20 cellular contexts compared by ENCODE assay signal in the genomic region with DNA sequence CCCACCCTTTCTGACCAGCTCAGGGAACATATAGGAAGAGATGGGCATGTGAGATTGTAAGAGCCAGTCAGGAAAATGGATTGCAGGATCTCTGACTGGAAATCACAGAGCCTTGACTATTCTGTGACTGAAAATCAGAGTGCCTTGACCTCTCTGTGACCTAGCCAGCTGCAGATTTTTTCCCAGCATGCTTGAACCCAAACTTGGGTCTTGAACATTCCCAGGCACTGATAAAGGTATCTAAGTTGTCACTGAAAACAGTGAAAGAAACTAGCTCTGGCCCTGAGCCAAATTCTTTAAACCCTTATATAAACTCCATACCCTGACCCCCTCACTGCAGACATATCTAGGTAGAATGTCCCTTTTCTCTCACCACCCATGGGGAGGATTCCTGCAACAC. TPM values are rescaled to one million over a fixed set of nuclear protein-coding genes. Genes with fewer than 3 reads are reported as not detected.
DNase-seq lines count a peak whose midpoint lies in the region; ATAC-seq and TF ChIP-seq lines count a peak whose summit lies in the region.
"Had no signal": no experiment of that assay in that cellular context is flagged by ENCODE, and none has a peak within 500 bp of the region (broad histone marks: within the 10 kb centered on the region; RNA-seq: fewer than 3 reads in every experiment).

No MANE protein-coding gene starts in this region.

- no peak overlapping the region for H2BK20ac ChIP-seq in H9 (ENCODE audit: low read depth, low read length, poor library complexity, severe bottlenecking)

- no peak overlapping the region for H3K23ac ChIP-seq in H9 (ENCODE audit: insufficient read length, low read depth, low read length)

- no peak overlapping the region for H2BK15ac ChIP-seq in H9 (ENCODE audit: low read depth, low read length)

- DNase-seq in H9 (no peak), aorta (no peak), SK-N-DZ (ENCODE audit: low spot score) (no peak), esophagus muscularis mucosa (ENCODE audit: extremely low spot score) (no peak)
- no peak for DNase-seq in natural killer cell treated with Interleukin-12 subunit alpha and Interleukin-12 subunit beta and Interleukin-15 and Interleukin-18, amount 100 ng/mL, for 72 hours (ENCODE audit: low spot score)
- DNase-seq: DMS53; GDM1; GOT3; NCI-H1105; NCI-H2029 treated with DMSO at 0.1 percent for 48 hours; NCI-H226; NCI-H510A treated with DMSO at 0.1 percent for 48 hours; NCI-H774; NK-92 treated with Interleukin-12 subunit alpha and Interleukin-12 subunit beta, amount 100 ng/mL, for 24 hours had no signal

- H3K36me3 Mint-ChIP-seq in H9 (ENCODE audit: insufficient read depth in 1 of 3, low read depth in 3 of 3) (peaks cover 5 to 11% (median 6%) of the 10 kb centered on the region in 3 experiments; a peak in 6 of 7 replicates), nephron (ENCODE audit: low read depth) (no peaks in the 10 kb centered on the region)
- peaks cover 19% of the 10 kb centered on the region for H3K36me3 Mint-ChIP-seq in activated T-helper 17 cell treated with anti-CD3 and anti-CD28 coated beads, Interleukin-2, amount 50 U/mL, for 72 hours (ENCODE audit: low read depth)
- peaks cover under 1% of the 10 kb centered on the region for H3K36me3 Mint-ChIP-seq in natural killer cell treated with Interleukin-12 subunit alpha and Interleukin-12 subunit beta and Interleukin-15 and Interleukin-18, amount 100 ng/mL, for 72 hours

- no peak overlapping the region for H3K9ac ChIP-seq in H9 (ENCODE audit: extremely low read depth, insufficient read length, low read length)
- H3K9ac ChIP-seq: BLaER1, KMS-11 had no signal

- H3K18ac ChIP-seq in H9 (ENCODE audit: insufficient read length, low read depth, low read length), result no peak overlapping the region

- H3K9me3 Mint-ChIP-seq in H9 (peaks cover 7 to 10% of the 10 kb centered on the region in 2 experiments), nephron (no peaks in the 10 kb centered on the region)
- no peaks in the 10 kb centered on the region for H3K9me3 Mint-ChIP-seq in activated T-helper 17 cell treated with anti-CD3 and anti-CD28 coated beads, Interleukin-2, amount 50 U/mL, for 72 hours
- H3K9me3 Mint-ChIP-seq in natural killer cell treated with Interleukin-12 subunit alpha and Interleukin-12 subunit beta and Interleukin-15 and Interleukin-18, amount 100 ng/mL, for 72 hours, result no peaks in the 10 kb centered on the region

- no peak overlapping the region for H3K4me3 ChIP-seq in aorta (ENCODE audit: low read length in 2 of 2)
- no peak overlapping the region for H3K4me3 ChIP-seq in esophagus muscularis mucosa
- H3K4me3 ChIP-seq: BLaER1 had no signal

- peaks cover 7% of the 10 kb centered on the region in 2 experiments for H3K4me1 Mint-ChIP-seq in H9
- H3K4me1 Mint-ChIP-seq in activated T-helper 17 cell treated with anti-CD3 and anti-CD28 coated beads, Interleukin-2, amount 50 U/mL, for 72 hours, result peaks cover 18% of the 10 kb centered on the region
- peaks cover 15% of the 10 kb centered on the region for H3K4me1 Mint-ChIP-seq in nephron
- H3K4me1 Mint-ChIP-seq in natural killer cell treated with Interleukin-12 subunit alpha and Interleukin-12 subunit beta and Interleukin-15 and Interleukin-18, amount 100 ng/mL, for 72 hours (ENCODE audit: low read depth in 2 of 2), result peaks cover 17 to 23% of the 10 kb centered on the region in 2 donors

- H3K27me3 ChIP-seq in H9 (ENCODE audit: insufficient read depth, low read length), result no peaks in the 10 kb centered on the region
- no peaks in the 10 kb centered on the region for H3K27me3 ChIP-seq in aorta (ENCODE audit: control insufficient read depth in 1 of 2, insufficient read depth in 2 of 2, low read length in 1 of 2)
- no peaks in the 10 kb centered on the region for H3K27me3 ChIP-seq in esophagus muscularis mucosa
- H3K27me3 ChIP-seq: BLaER1 had no signal

- no peak overlapping the region for H3K4ac ChIP-seq in H9 (ENCODE audit: low read depth, low read length)

- no peak overlapping the region for H4K8ac ChIP-seq in H9 (replicated peaks; ENCODE audit: insufficient read length, low read depth, low read length)

- H3K36me3 ChIP-seq in aorta (ENCODE audit: control insufficient read depth in 1 of 2, insufficient read depth in 2 of 2, low read length in 1 of 2) (no peaks in the 10 kb centered on the region), esophagus muscularis mucosa (no peaks in the 10 kb centered on the region)
- H3K36me3 ChIP-seq: BLaER1 had no signal

- H3K27ac ChIP-seq in H9 (ENCODE audit: insufficient read length, low read depth, low read length) (no peak overlapping the region), aorta (ENCODE audit: low read depth in 1 of 2, low read length in 2 of 2) (no peak overlapping the region), esophagus muscularis mucosa (replicated peaks in 1 of 4) (no peak overlapping the region)
- H3K27ac ChIP-seq: BLaER1, KMS-11 had no signal

- TF ChIP-seq CTCF in H9 (conservative IDR thresholded peaks at IDR 0.05), result no peak
- TF ChIP-seq CTCF in nephron (IDR thresholded peaks at IDR 0.05; ENCODE audit: unreplicated experiment in 3 of 3), result no peak
- no peak for TF ChIP-seq CTCF in esophagus muscularis mucosa (IDR thresholded peaks at IDR 0.05)

- intact Hi-C loops in aorta (cut with DNase I) (no loop called here), esophagus muscularis mucosa (cut with DNase I) (no loop called here)

- H2AFZ ChIP-seq in H9 (ENCODE audit: low read length), result no peak overlapping the region

- no peak for ATAC-seq in activated T-helper 17 cell treated with anti-CD3 and anti-CD28 coated beads, Interleukin-2, amount 50 U/mL, for 72 hours (replicated peaks)
- ATAC-seq in aorta (ENCODE audit: low FRiP score), result no peak
- no peak for ATAC-seq in natural killer cell treated with Interleukin-12 subunit alpha and Interleukin-12 subunit beta and Interleukin-15 and Interleukin-18, amount 100 ng/mL, for 72 hours
- ATAC-seq: HCT116, Panc1 had no signal

- no peak overlapping the region for H2BK5ac ChIP-seq in H9 (ENCODE audit: insufficient read length, low read length)

- H3K4me1 ChIP-seq in H9 (ENCODE audit: insufficient read depth, low read length) (no peaks in the 10 kb centered on the region), aorta (ENCODE audit: control insufficient read depth in 1 of 2, insufficient read depth in 2 of 2, low read length in 2 of 2) (peaks cover 0 to 2% of the 10 kb centered on the region in 2 donors), esophagus muscularis mucosa (peaks cover 12% of the 10 kb centered on the region in 4 donors)

- peak overlapping the region; percentile 30 for H3T11ph ChIP-seq in H9 (ENCODE audit: low read length)

- H3K27me3 Mint-ChIP-seq in H9 (ENCODE audit: low read depth) (peaks cover 6% of the 10 kb centered on the region), nephron (ENCODE audit: low read depth) (no peaks in the 10 kb centered on the region)
- peaks cover 8% of the 10 kb centered on the region for H3K27me3 Mint-ChIP-seq in activated T-helper 17 cell treated with anti-CD3 and anti-CD28 coated beads, Interleukin-2, amount 50 U/mL, for 72 hours
- peaks cover 0 to 5% of the 10 kb centered on the region in 2 donors for H3K27me3 Mint-ChIP-seq in natural killer cell treated with Interleukin-12 subunit alpha and Interleukin-12 subunit beta and Interleukin-15 and Interleukin-18, amount 100 ng/mL, for 72 hours

- no peaks in the 10 kb centered on the region for H3K23me2 ChIP-seq in H9 (ENCODE audit: insufficient read length, low read depth, low read length, poor library complexity, severe bottlenecking)

- H4K91ac ChIP-seq in H9 (ENCODE audit: insufficient read length, low read depth, low read length), result no peak overlapping the region

- H3K4me2 ChIP-seq in H9 (ENCODE audit: insufficient read depth, insufficient read length, low read length), result no peak overlapping the region
- H3K4me2 ChIP-seq: BLaER1, KMS-11 had no signal

- TF ChIP-seq EP300 in esophagus muscularis mucosa (IDR thresholded peaks at IDR 0.05), result no peak

- no peak overlapping the region for H2BK12ac ChIP-seq in H9 (ENCODE audit: insufficient read length, low read depth, low read length)

- TF ChIP-seq POLR2A in esophagus muscularis mucosa (IDR thresholded peaks at IDR 0.05; ENCODE audit: low read depth), result no peak

- H3K4me3 Mint-ChIP-seq in H9, result no peak overlapping the region
- H3K4me3 Mint-ChIP-seq in activated T-helper 17 cell treated with anti-CD3 and anti-CD28 coated beads, Interleukin-2, amount 50 U/mL, for 72 hours, result no peak overlapping the region
- H3K4me3 Mint-ChIP-seq in nephron, result peak overlapping the region in 2 of 3 experiments; percentile 98 to 99
- no peak overlapping the region for H3K4me3 Mint-ChIP-seq in natural killer cell treated with Interleukin-12 subunit alpha and Interleukin-12 subunit beta and Interleukin-15 and Interleukin-18, amount 100 ng/mL, for 72 hours

- no peak overlapping the region; a peak in 1 of 7 replicates for H3K27ac Mint-ChIP-seq in H9
- H3K27ac Mint-ChIP-seq in activated T-helper 17 cell treated with anti-CD3 and anti-CD28 coated beads, Interleukin-2, amount 50 U/mL, for 72 hours, result peak overlapping the region; percentile 89
- H3K27ac Mint-ChIP-seq in nephron, result no peak overlapping the region
- H3K27ac Mint-ChIP-seq in natural killer cell treated with Interleukin-12 subunit alpha and Interleukin-12 subunit beta and Interleukin-15 and Interleukin-18, amount 100 ng/mL, for 72 hours, result no peak overlapping the region

- H4K20me1 ChIP-seq in H9 (ENCODE audit: control insufficient read depth, insufficient read depth, insufficient read length), result no peaks in the 10 kb centered on the region
- H4K20me1 ChIP-seq: BLaER1 had no signal

- no peaks in the 10 kb centered on the region for H3K79me1 ChIP-seq in H9 (ENCODE audit: insufficient read depth, low read depth, low read length, poor library complexity, severe bottlenecking)

- H3K14ac ChIP-seq in H9 (ENCODE audit: insufficient read depth, low read length), result no peak overlapping the region

- no peak overlapping the region for H4K5ac ChIP-seq in H9 (ENCODE audit: insufficient read length, low read depth, low read length)

- H3K56ac ChIP-seq in H9 (ENCODE audit: insufficient read length, low read depth, low read length), result no peak overlapping the region

- no peak overlapping the region for H2AK5ac ChIP-seq in H9 (ENCODE audit: insufficient read length, low read length)

- H2BK120ac ChIP-seq in H9 (ENCODE audit: low read depth, low read length, poor library complexity, severe bottlenecking), result peak overlapping the region; percentile 5

- H3K79me2 ChIP-seq in H9 (ENCODE audit: insufficient read depth, low read length), result peaks cover 2% of the 10 kb centered on the region; the same call in 1 of the 2 replicates

- H3K9me3 ChIP-seq in H9 (ENCODE audit: control insufficient read depth, low read depth, low read length) (no peaks in the 10 kb centered on the region), aorta (ENCODE audit: control insufficient read depth, low read length) (no peaks in the 10 kb centered on the region), esophagus muscularis mucosa (no peaks in the 10 kb centered on the region)
- H3K9me3 ChIP-seq: BLaER1 had no signal

RNA-seq across cellular contexts. Expression of gene ZNF165, which starts 2.3 kb away (rescaled TPM):
- total RNA-seq in H9 (2021) (5.8 and 6.3 TPM in 2 replicates), aorta (under 1 TPM; 0.24 to 0.42 TPM), esophagus muscularis mucosa (1 to 10 TPM in 1 of 4 donors, under 1 TPM in 3; 0.40 to 1.1 (median 0.66) TPM)
- 10 to 100 TPM in 1 of 2 donors, 1 to 10 TPM in 1; 2.1 to 14.8 TPM for total RNA-seq in activated T-helper 17 cell treated with anti-CD3 and anti-CD28 coated beads, Interleukin-2, amount 50 U/mL, for 72 hours
- 1 to 10 TPM in 1 of 2 donors, under 1 TPM in 1; 0.61 to 2.1 TPM for polyA plus RNA-seq in aorta
- polyA plus RNA-seq in SK-N-DZ (2014; cell fraction: cytosol; rRNA removed), result 1.4 and 1.7 TPM in 2 replicates
- polyA plus RNA-seq in SK-N-DZ (2014; cell fraction: nucleus; rRNA removed), result 0.76 and 1.0 TPM in 2 replicates
- total RNA-seq in natural killer cell treated with Interleukin-12 subunit alpha and Interleukin-12 subunit beta and Interleukin-15 and Interleukin-18, amount 100 ng/mL, for 72 hours, result under 1 TPM; 0.48 to 0.59 TPM

RNA-seq across cellular contexts. Expression of gene ZSCAN16, which starts 46.4 kb away (rescaled TPM):
- total RNA-seq in H9 (2021), result 9.8 and 11.0 TPM in 2 replicates
- 1 to 10 TPM; 2.0 to 3.0 TPM for total RNA-seq in activated T-helper 17 cell treated with anti-CD3 and anti-CD28 coated beads, Interleukin-2, amount 50 U/mL, for 72 hours
- total RNA-seq in aorta, result 1 to 10 TPM; 4.4 to 5.0 TPM
- 1 to 10 TPM; 4.5 to 7.3 TPM for polyA plus RNA-seq in aorta
- 7.7 and 9.3 TPM in 2 replicates for polyA plus RNA-seq in SK-N-DZ (2014; cell fraction: cytosol; rRNA removed)
- 11.4 and 13.5 TPM in 2 replicates for polyA plus RNA-seq in SK-N-DZ (2014; cell fraction: nucleus; rRNA removed)
- total RNA-seq in esophagus muscularis mucosa, result 1 to 10 TPM; 2.9 to 7.4 (median 3.4) TPM
- total RNA-seq in natural killer cell treated with Interleukin-12 subunit alpha and Interleukin-12 subunit beta and Interleukin-15 and Interleukin-18, amount 100 ng/mL, for 72 hours, result 1 to 10 TPM; 5.8 to 6.0 TPM

Comparison
In these comparisons a context has a peak if more than half of its experiments do, and no peak if none do; other contexts are left out.
1. H3K4me3 Mint-ChIP-seq: peak in nephron (2 of 3); none in H9 (0 of 2), activated T-helper 17 cell treated with anti-CD3 and anti-CD28 coated beads, Interleukin-2, amount 50 U/mL, for 72 hours (single experiment) and natural killer cell treated with Interleukin-12 subunit alpha and Interleukin-12 subunit beta and Interleukin-15 and Interleukin-18, amount 100 ng/mL, for 72 hours (single experiment).